17 cellular contexts compared by ENCODE assay signal in the genomic region with DNA sequence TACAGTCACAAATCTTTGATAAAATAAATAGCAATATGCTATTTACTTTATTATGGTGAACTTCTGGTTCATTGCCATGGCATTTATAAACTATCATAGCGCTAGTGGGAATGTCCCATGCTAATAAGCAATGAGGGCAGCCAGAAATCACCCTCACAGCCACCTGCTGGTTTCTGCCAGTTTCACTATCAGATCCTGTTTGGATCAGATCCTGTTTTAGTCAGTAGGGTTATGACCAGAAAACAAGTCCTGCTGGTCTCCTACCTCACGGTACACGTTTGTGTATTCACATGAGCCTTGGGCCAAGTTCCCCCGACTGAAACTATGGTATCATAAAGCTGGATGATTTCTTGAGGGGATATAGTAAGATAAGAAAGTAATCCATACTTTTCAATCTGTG. TPM values are rescaled to one million over a fixed set of nuclear protein-coding genes. Genes with fewer than 3 reads are reported as not detected.
DNase-seq lines count a peak whose midpoint lies in the region; ATAC-seq and TF ChIP-seq lines count a peak whose summit lies in the region.
"Had no signal": no experiment of that assay in that cellular context is flagged by ENCODE, and none has a peak within 500 bp of the region (broad histone marks: within the 10 kb centered on the region; RNA-seq: fewer than 3 reads in every experiment).

No MANE protein-coding gene starts in this region.

- H3K36me3 ChIP-seq in psoas muscle (ENCODE audit: insufficient read depth in 1 of 2, low read depth in 1 of 2) (no peaks in the 10 kb centered on the region), mesenchymal stem cell (ENCODE audit: control insufficient read depth in 1 of 2, insufficient read depth in 2 of 2, low read depth in 1 of 2, low read length in 2 of 2) (no peaks in the 10 kb centered on the region)

- no peak overlapping the region for H2BK5ac ChIP-seq in mesenchymal stem cell (ENCODE audit: low read depth, low read length, poor library complexity, severe bottlenecking)

- H2BK12ac ChIP-seq in mesenchymal stem cell (ENCODE audit: low read length in 2 of 2): no peak overlapping the region

- no peak for TF ChIP-seq CTCF in psoas muscle (IDR thresholded peaks at IDR 0.05)

- no peak overlapping the region for H3K4me2 ChIP-seq in mesenchymal stem cell (ENCODE audit: low read length, poor library complexity, severe bottlenecking)

- ATAC-seq in HG02763 (IDR thresholded peaks at IDR 0.05; ENCODE audit: unreplicated experiment): peak; percentile 62
- ATAC-seq in HG03558 (IDR thresholded peaks at IDR 0.05; ENCODE audit: extremely low read depth, unreplicated experiment): peak; percentile 63
- ATAC-seq in effector memory CD8-positive, alpha-beta T cell (replicated peaks): no peak
- no peak for ATAC-seq in psoas muscle
- ATAC-seq: K562 had no signal

- H2BK120ac ChIP-seq in mesenchymal stem cell (ENCODE audit: low read depth, low read length): no peak overlapping the region

- no peak overlapping the region for H3K18ac ChIP-seq in mesenchymal stem cell (ENCODE audit: low read depth in 1 of 2, low read length in 2 of 2)

- no peak overlapping the region for H3K14ac ChIP-seq in mesenchymal stem cell (ENCODE audit: low read length in 2 of 2)

- no peak overlapping the region for H3K23ac ChIP-seq in mesenchymal stem cell (ENCODE audit: low read length in 2 of 2)

- no peak overlapping the region for H2AK5ac ChIP-seq in mesenchymal stem cell (ENCODE audit: low read length, severe bottlenecking)

- no peaks in the 10 kb centered on the region for H3K9me3 Mint-ChIP-seq in effector memory CD8-positive, alpha-beta T cell

- H3K79me1 ChIP-seq in mesenchymal stem cell (replicated peaks; ENCODE audit: low read length, poor library complexity, severe bottlenecking): no peaks in the 10 kb centered on the region

- no peak overlapping the region for H2BK15ac ChIP-seq in mesenchymal stem cell (ENCODE audit: low read depth, poor library complexity, severe bottlenecking)

- H3K4me1 Mint-ChIP-seq in effector memory CD8-positive, alpha-beta T cell (ENCODE audit: low read depth in 2 of 2): no peaks in the 10 kb centered on the region

- no peak overlapping the region for H4K8ac ChIP-seq in mesenchymal stem cell (ENCODE audit: low read length)

- H3K4me3 Mint-ChIP-seq in effector memory CD8-positive, alpha-beta T cell: no peak overlapping the region

- H3K4me3 ChIP-seq in psoas muscle (no peak overlapping the region), mesenchymal stem cell (ENCODE audit: insufficient read depth in 1 of 2, low read depth in 1 of 2, low read length in 2 of 2) (no peak overlapping the region)
- H3K4me3 ChIP-seq: K562 had no signal

- no peaks in the 10 kb centered on the region for H3K36me3 Mint-ChIP-seq in effector memory CD8-positive, alpha-beta T cell (ENCODE audit: insufficient read depth)

- H3K9me3 ChIP-seq in psoas muscle (no peaks in the 10 kb centered on the region), mesenchymal stem cell (ENCODE audit: control insufficient read depth, low read length) (no peaks in the 10 kb centered on the region)

- WGBS in psoas muscle, 3 donors: 39 to 44% (median 40%) methylated on average over 4 of the region's 4 CpGs
- WGBS in mesenchymal stem cell: 80% methylated on average over 3 of the region's 4 CpGs

- H3K4me1 ChIP-seq in psoas muscle: no peaks in the 10 kb centered on the region
- no peaks in the 10 kb centered on the region for H3K4me1 ChIP-seq in mesenchymal stem cell (ENCODE audit: control insufficient read depth, insufficient read depth, low read depth, low read length)

- intact Hi-C loops in psoas muscle (cut with DNase I): no loop called here

- no peak overlapping the region for H2AFZ ChIP-seq in mesenchymal stem cell (ENCODE audit: low read depth, low read length)

- no peak overlapping the region for H3K9ac ChIP-seq in mesenchymal stem cell (ENCODE audit: low read length)

- peaks cover 0 to 8% of the 10 kb centered on the region in 2 donors for H3K27me3 Mint-ChIP-seq in effector memory CD8-positive, alpha-beta T cell

- no peak overlapping the region for H4K91ac ChIP-seq in mesenchymal stem cell (ENCODE audit: low read length)

- no peak overlapping the region for H3K27ac Mint-ChIP-seq in effector memory CD8-positive, alpha-beta T cell

- H3K27me3 ChIP-seq in psoas muscle (ENCODE audit: insufficient read depth in 3 of 3, low read length in 2 of 3): peaks cover 0 to 10% (median 0%) of the 10 kb centered on the region in 3 donors
- no peaks in the 10 kb centered on the region for H3K27me3 ChIP-seq in mesenchymal stem cell (ENCODE audit: control insufficient read depth in 1 of 2, insufficient read depth in 1 of 2, low read length in 2 of 2)

- DNase-seq in NOMO-1 treated with DMSO at 0.1 percent for 48 hours (lab: John Stamatoyannopoulos, UW; ENCODE audit: unreplicated experiment): peak; percentile 17
- no peak for DNase-seq in NOMO-1 treated with dmso at 0.1 percent for 144 hours (lab: John Stamatoyannopoulos, UW; ENCODE audit: unreplicated experiment)
- DNase-seq in CD1c-positive myeloid dendritic cell (ENCODE audit: extremely low spot score): no peak
- DNase-seq in effector memory CD8-positive, alpha-beta T cell: no peak
- DNase-seq in psoas muscle: no peak
- DNase-seq in mesenchymal stem cell: no peak
- DNase-seq: activated CD8-positive, alpha-beta memory T cell treated with anti-CD3 and anti-CD28 coated beads, Interleukin-2, amount 50 U/mL, for 48 hours; amniotic stem cell; effector CD8-positive, alpha-beta T cell; head of caudate nucleus; NCI-H2171; stimulated activated naive CD4-positive, alpha-beta T cell treated with Interleukin-2 at 50 U/mL for 16 hours had no signal

- H3K4ac ChIP-seq in mesenchymal stem cell (ENCODE audit: low read depth in 1 of 2, low read length in 2 of 2): no peak overlapping the region

- H3K27ac ChIP-seq in psoas muscle (no peak overlapping the region), mesenchymal stem cell (ENCODE audit: low read length, poor library complexity, severe bottlenecking) (no peak overlapping the region)

RNA-seq across cellular contexts. Expression of a gene that starts 17.7 kb away (rescaled TPM):
- not detected for total RNA-seq in psoas muscle
- not detected for polyA plus RNA-seq in psoas muscle
- polyA plus RNA-seq in mesenchymal stem cell (2013, experiment 1 of 2): not detected
- polyA plus RNA-seq in mesenchymal stem cell (2013, experiment 2 of 2): not detected
- total RNA-seq: A172, lower leg skin had no signal

Comparison
In these comparisons a context has a peak if more than half of its experiments do, and no peak if none do; other contexts are left out.
1. ATAC-seq: peak in HG02763 (single experiment) and HG03558 (single experiment); none in effector memory CD8-positive, alpha-beta T cell (single experiment) and psoas muscle (0 of 4).